21 cellular contexts compared by ENCODE assay signal in the genomic region with DNA sequence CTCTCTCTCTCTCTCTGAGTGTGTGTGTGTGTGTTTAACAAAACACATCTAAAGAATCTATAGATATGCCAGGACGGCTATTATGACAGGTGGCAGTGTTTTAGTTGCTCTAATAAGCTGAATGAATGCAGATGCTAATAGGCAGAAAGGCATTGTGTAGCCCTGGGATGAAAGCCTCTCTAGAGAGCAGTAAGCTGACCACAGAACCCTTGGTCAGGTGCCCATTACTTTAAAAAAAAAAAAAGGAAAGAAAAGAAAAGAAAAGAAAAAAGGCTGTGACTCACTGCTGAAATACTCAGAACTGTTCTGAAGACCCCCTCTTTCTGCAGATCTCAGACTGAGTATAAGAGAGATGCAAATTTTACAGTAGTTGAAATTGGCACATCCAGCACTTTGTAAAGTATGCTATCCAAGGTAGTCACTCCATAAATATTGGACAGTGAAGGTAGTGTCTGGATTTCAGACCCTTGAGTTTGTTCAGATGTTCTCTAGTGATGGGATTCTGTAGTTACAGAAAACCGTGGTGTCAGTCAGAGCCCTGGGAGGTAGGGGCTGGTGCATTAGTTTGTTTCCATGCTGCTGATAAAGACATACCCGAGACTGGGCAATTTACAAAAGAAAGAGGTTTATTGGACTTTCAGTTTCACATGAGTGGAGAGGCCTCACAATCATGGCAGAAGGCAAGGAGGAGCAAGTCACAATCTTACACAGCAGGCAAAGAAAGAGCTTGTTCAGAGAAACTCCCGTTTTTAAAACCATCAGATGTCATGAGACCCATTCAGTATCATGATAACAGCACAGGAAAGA. TPM values are rescaled to one million over a fixed set of nuclear protein-coding genes. Genes with fewer than 3 reads are reported as not detected.
DNase-seq lines count a peak whose midpoint lies in the region; ATAC-seq, FAIRE-seq and TF ChIP-seq lines count a peak whose summit lies in the region.
"Had no signal": no experiment of that assay in that cellular context is flagged by ENCODE, and none has a peak within 500 bp of the region (broad histone marks: within the 10 kb centered on the region; RNA-seq: fewer than 3 reads in every experiment).

No MANE protein-coding gene starts in this region.

- no peaks in the 10 kb centered on the region for H3K27me3 Mint-ChIP-seq in astrocyte (ENCODE audit: low read depth, unreplicated experiment)

- ATAC-seq in HG03354 (IDR thresholded peaks at IDR 0.05; ENCODE audit: poor library complexity, severe bottlenecking, unreplicated experiment) = no peak
- ATAC-seq: heart right ventricle had no signal

- no peak overlapping the region for H3K4me3 ChIP-seq in HUES48 (ENCODE audit: low read depth, low read length)
- no peak overlapping the region for H3K4me3 ChIP-seq in astrocyte (ENCODE audit: insufficient read depth, low read depth, low read length)
- H3K4me3 ChIP-seq: heart right ventricle, ovary, PC-9, skin epidermis, tibial artery had no signal

- H3K9ac ChIP-seq in HUES48 (ENCODE audit: low read depth, low read length) (no peak overlapping the region), astrocyte (ENCODE audit: low read length) (no peak overlapping the region)

- H3K79me2 ChIP-seq in astrocyte (ENCODE audit: insufficient read depth, low read length) = peaks cover 15% of the 10 kb centered on the region

- H3K36me3 Mint-ChIP-seq in astrocyte (ENCODE audit: low read depth, unreplicated experiment) = no peaks in the 10 kb centered on the region
- H3K36me3 Mint-ChIP-seq: activated naive CD8-positive, alpha-beta T cell treated with anti-CD3 and anti-CD28 coated beads, Interleukin-2, amount 10 ng/mL, durations not matched to agents 7 days and 5 days had no signal

- DNase-seq in A172 (ENCODE audit: low spot score) (peak; percentile 35), astrocyte (ENCODE audit: low read depth) (peak; percentile 85), iris pigment epithelial cell (ENCODE audit: low read depth) (peak; percentile 52), putamen (ENCODE audit: low spot score) (no peak), HTR-8/SVneo (ENCODE audit: insufficient read length, low spot score) (no peak), hippocampal formation (lab: John Stamatoyannopoulos, UW) (no peak)
- DNase-seq: activated naive CD8-positive, alpha-beta T cell treated with anti-CD3 and anti-CD28 coated beads, Interleukin-2, amount 10 ng/mL, durations not matched to agents 7 days and 5 days; activated T-cell treated with anti-CD3 and anti-CD28 coated beads, Interleukin-2, amount 50 U/mL, for 48 hours; GDM1; heart right ventricle; kidney glomerular epithelial cell; NCI-H187; NCI-H526; ovary; PC-9; tibial artery had no signal

- peaks cover 17% of the 10 kb centered on the region for H3K4me1 ChIP-seq in HUES48 (ENCODE audit: control insufficient read depth, insufficient read depth, low read length)
- peaks cover 18% of the 10 kb centered on the region for H3K4me1 ChIP-seq in astrocyte (ENCODE audit: insufficient read depth, low read length)
- H3K4me1 ChIP-seq: tibial artery had no signal

- FAIRE-seq in astrocyte (lab: Jason Lieb, UNC) = no peak
- FAIRE-seq in HTR-8/SVneo (lab: Jason Lieb, UNC) = no peak
- FAIRE-seq: A204.1, endometrium had no signal

- no peak for TF ChIP-seq CTCF in astrocyte (IDR thresholded peaks at IDR 0.05; ENCODE audit: insufficient read depth, low read depth, low read length)

- H3K4me2 ChIP-seq in astrocyte (ENCODE audit: low read length) = peak overlapping the region; percentile 74
- H3K4me2 ChIP-seq: PC-9 had no signal

- H3K27ac ChIP-seq in HUES48 (ENCODE audit: low read depth, low read length) (peak overlapping the region; percentile 64), astrocyte (ENCODE audit: low read depth, low read length) (peak overlapping the region; percentile 1)
- H3K27ac ChIP-seq: heart right ventricle, ovary, PC-9, skin epidermis, tibial artery had no signal

- H3K4me3 Mint-ChIP-seq in astrocyte (ENCODE audit: unreplicated experiment) = no peak overlapping the region
- H3K4me3 Mint-ChIP-seq: activated naive CD8-positive, alpha-beta T cell treated with anti-CD3 and anti-CD28 coated beads, Interleukin-2, amount 10 ng/mL, durations not matched to agents 7 days and 5 days had no signal

- H2AFZ ChIP-seq in astrocyte (ENCODE audit: low read depth, low read length) = no peak overlapping the region
- H2AFZ ChIP-seq: PC-9 had no signal

- H3K9me3 Mint-ChIP-seq in astrocyte (ENCODE audit: unreplicated experiment) = no peaks in the 10 kb centered on the region
- H3K9me3 Mint-ChIP-seq: activated naive CD8-positive, alpha-beta T cell treated with anti-CD3 and anti-CD28 coated beads, Interleukin-2, amount 10 ng/mL, durations not matched to agents 7 days and 5 days had no signal

- peaks cover 4% of the 10 kb centered on the region for H4K20me1 ChIP-seq in astrocyte (ENCODE audit: insufficient read depth, low read length)

- H3K36me3 ChIP-seq in HUES48 (ENCODE audit: control insufficient read depth, insufficient read depth, low read length) (no peaks in the 10 kb centered on the region), astrocyte (ENCODE audit: insufficient read depth, low read length) (no peaks in the 10 kb centered on the region)
- H3K36me3 ChIP-seq: heart right ventricle, ovary, tibial artery had no signal

- H3K4me1 Mint-ChIP-seq in astrocyte (ENCODE audit: low read depth, unreplicated experiment) = peaks cover 31% of the 10 kb centered on the region
- H3K4me1 Mint-ChIP-seq: activated naive CD8-positive, alpha-beta T cell treated with anti-CD3 and anti-CD28 coated beads, Interleukin-2, amount 10 ng/mL, durations not matched to agents 7 days and 5 days had no signal

- H3K27me3 ChIP-seq in HUES48 (ENCODE audit: control insufficient read depth, insufficient read depth, low read length) (peaks cover 18% of the 10 kb centered on the region), astrocyte (ENCODE audit: insufficient read depth, low read length) (no peaks in the 10 kb centered on the region)
- H3K27me3 ChIP-seq: heart right ventricle, ovary, tibial artery had no signal

- no peaks in the 10 kb centered on the region for H3K9me3 ChIP-seq in HUES48 (ENCODE audit: control insufficient read depth, insufficient read depth, low read length)
- H3K9me3 ChIP-seq in astrocyte (ENCODE audit: insufficient read depth, low read depth, low read length) = no peaks in the 10 kb centered on the region
- H3K9me3 ChIP-seq: heart right ventricle, ovary, tibial artery had no signal

- peak overlapping the region; percentile 67 for H3K27ac Mint-ChIP-seq in astrocyte (ENCODE audit: unreplicated experiment)
- H3K27ac Mint-ChIP-seq: activated naive CD8-positive, alpha-beta T cell treated with anti-CD3 and anti-CD28 coated beads, Interleukin-2, amount 10 ng/mL, durations not matched to agents 7 days and 5 days had no signal

RNA-seq across cellular contexts. Expression of gene OSBPL6, which starts 30.9 kb away (rescaled TPM):
- 2.8 and 3.1 TPM in 2 replicates for total RNA-seq in A172 (2014; rRNA removed; shearing (Covaris generic))
- total RNA-seq in astrocyte = 13.4 and 13.7 TPM in 2 replicates

Comparison
In these comparisons a context has a peak if more than half of its experiments do, and no peak if none do; other contexts are left out.
1. DNase-seq: peak in A172 (single experiment), astrocyte (single experiment) and iris pigment epithelial cell (single experiment); none in putamen (single experiment), HTR-8/SVneo (single experiment) and hippocampal formation (0 of 2).